ENCODE assay signal across 14 cellular contexts in genomic region chr2:100831158-100831715, GRCh38.
"Had no signal": no experiment of that assay in that cellular context is flagged by ENCODE, and none has a peak within 500 bp of the region (broad histone marks: within the 10 kb centered on the region; RNA-seq: fewer than 3 reads in every experiment).

No MANE protein-coding gene starts in this region.

- DNase-seq: activated CD4-positive, alpha-beta memory T cell treated with anti-CD3 and anti-CD28 coated beads, Interleukin-2, amount 10 ng/mL, durations not matched to agents 7 days and 5 days; activated CD4-positive, alpha-beta T cell treated with anti-CD3 and anti-CD28 coated beads for 48 hours; activated effector memory CD4-positive, alpha-beta T cell treated with anti-CD3 and anti-CD28 coated beads, Interleukin-2, amount 50 U/mL, for 16 hours; activated naive CD4-positive, alpha-beta T cell treated with anti-CD3 and anti-CD28 coated beads, Interleukin-2, amount 10 ng/mL, durations not matched to agents 7 days and 5 days; activated naive CD8-positive, alpha-beta T cell treated with anti-CD3 and anti-CD28 coated beads, Interleukin-2, amount 50 U/mL, for 24 hours; activated T-cell treated with anti-CD3 and anti-CD28 coated beads, Interleukin-2, amount 50 U/mL, for 72 hours; stimulated activated CD4-positive, alpha-beta T cell treated with anti-CD3 and anti-CD28 coated beads, Interleukin-12 subunit alpha, Interleukin-12 subunit beta, amount 100 ng/mL, for 4 hours; stimulated activated CD4-positive, alpha-beta T cell treated with anti-CD3 and anti-CD28 coated beads, Interleukin-4, amount 100 ng/mL, for 4 hours; stimulated activated naive CD8-positive, alpha-beta T cell treated with anti-CD3 and anti-CD28 coated beads, Interleukin-15, Interleukin-2, amounts not matched to agents 100 U/mL and 50 U/mL, for 24 hours; upper lobe of right lung had no signal

- H3K27ac ChIP-seq: prostate gland, thyroid gland, upper lobe of right lung had no signal

- H3K4me3 ChIP-seq: gastrocnemius medialis, prostate gland, thyroid gland, upper lobe of right lung had no signal

- H3K27me3 ChIP-seq: gastrocnemius medialis, thyroid gland, upper lobe of right lung had no signal

- ATAC-seq: activated naive CD8-positive, alpha-beta T cell treated with anti-CD3 and anti-CD28 coated beads, Interleukin-2, amount 50 U/mL, for 24 hours; activated T-cell treated with anti-CD3 and anti-CD28 coated beads, Interleukin-2, amount 50 U/mL, for 72 hours; natural killer cell treated with Interleukin-12 subunit alpha and Interleukin-12 subunit beta and Interleukin-15 and Interleukin-18, amount 100 ng/mL, for 72 hours; stimulated activated naive CD8-positive, alpha-beta T cell treated with anti-CD3 and anti-CD28 coated beads, Interleukin-15, Interleukin-2, amounts not matched to agents 100 U/mL and 50 U/mL, for 24 hours; upper lobe of right lung had no signal

- H3K9me3 ChIP-seq: gastrocnemius medialis, prostate gland, thyroid gland, upper lobe of right lung had no signal

- H3K36me3 ChIP-seq: gastrocnemius medialis, prostate gland, thyroid gland, upper lobe of right lung had no signal
